Comparison of ENCODE assay signal across 2 cellular contexts in genomic region chr17:6554871-6555330, GRCh38.
A peak's percentile ranks its signal among the peaks of the same experiment; 100 is the strongest.
TF ChIP-seq lines count a peak whose summit lies in the region.

No MANE protein-coding gene starts in this region.

TF ChIP-seq in GM12878, 131 proteins besides CTCF, POLR2A, EP300 and RAD21:
- peak; percentile 24; the same call in 1 of the 2 replicates for TF ChIP-seq EZH2 (IDR thresholded peaks at IDR 0.05; ENCODE audit: borderline replicate concordance, control insufficient read depth, low read depth, low read length)
- TF ChIP-seq PML (IDR thresholded peaks at IDR 0.05; ENCODE audit: low read length) = no peak

TF ChIP-seq in HepG2, 621 proteins besides CTCF, POLR2A, EP300 and RAD21:
- TF ChIP-seq ETV5 (CRISPR knock-in tag; IDR thresholded peaks at IDR 0.05; ENCODE audit: borderline replicate concordance) = no peak
- TF ChIP-seq ZFAT (CRISPR knock-in tag; conservative IDR thresholded peaks at IDR 0.05) = no peak
- TF ChIP-seq, protein P1, sequence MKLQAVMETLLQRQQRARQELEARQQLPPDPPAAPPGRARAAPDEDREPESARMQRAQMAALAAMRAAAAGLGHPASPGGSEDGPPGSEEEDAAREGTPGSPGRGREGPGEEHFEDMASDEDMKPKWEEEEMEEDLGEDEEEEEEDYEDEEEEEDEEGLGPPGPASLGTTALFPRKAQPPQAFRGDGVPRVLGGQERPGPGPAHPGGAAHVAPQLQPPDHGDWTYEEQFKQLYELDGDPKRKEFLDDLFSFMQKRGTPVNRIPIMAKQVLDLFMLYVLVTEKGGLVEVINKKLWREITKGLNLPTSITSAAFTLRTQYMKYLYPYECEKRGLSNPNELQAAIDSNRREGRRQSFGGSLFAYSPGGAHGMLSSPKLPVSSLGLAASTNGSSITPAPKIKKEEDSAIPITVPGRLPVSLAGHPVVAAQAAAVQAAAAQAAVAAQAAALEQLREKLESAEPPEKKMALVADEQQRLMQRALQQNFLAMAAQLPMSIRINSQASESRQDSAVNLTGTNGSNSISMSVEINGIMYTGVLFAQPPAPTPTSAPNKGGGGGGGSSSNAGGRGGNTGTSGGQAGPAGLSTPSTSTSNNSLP (IDR thresholded peaks at IDR 0.05; ENCODE audit: low read depth, low read length) = no peak
- no peak for TF ChIP-seq ATAD3A (CRISPR knock-in tag; IDR thresholded peaks at IDR 0.05)
- no peak for TF ChIP-seq YEATS2 (CRISPR knock-in tag; IDR thresholded peaks at IDR 0.05; ENCODE audit: borderline replicate concordance)
- no peak for TF ChIP-seq SCMH1 (CRISPR knock-in tag; IDR thresholded peaks at IDR 0.05; ENCODE audit: borderline replicate concordance)
- TF ChIP-seq, protein P2, sequence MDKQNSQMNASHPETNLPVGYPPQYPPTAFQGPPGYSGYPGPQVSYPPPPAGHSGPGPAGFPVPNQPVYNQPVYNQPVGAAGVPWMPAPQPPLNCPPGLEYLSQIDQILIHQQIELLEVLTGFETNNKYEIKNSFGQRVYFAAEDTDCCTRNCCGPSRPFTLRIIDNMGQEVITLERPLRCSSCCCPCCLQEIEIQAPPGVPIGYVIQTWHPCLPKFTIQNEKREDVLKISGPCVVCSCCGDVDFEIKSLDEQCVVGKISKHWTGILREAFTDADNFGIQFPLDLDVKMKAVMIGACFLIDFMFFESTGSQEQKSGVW (CRISPR knock-in tag; IDR thresholded peaks at IDR 0.05; ENCODE audit: borderline replicate concordance) = no peak
